ENCODE assay signal across 28 cellular contexts in genomic region chr11:92376680-92377079, GRCh38.
"Had no signal": no experiment of that assay in that cellular context is flagged by ENCODE, and none has a peak within 500 bp of the region (broad histone marks: within the 10 kb centered on the region; RNA-seq: fewer than 3 reads in every experiment).

No MANE protein-coding gene starts in this region.

- DNase-seq: activated CD4-positive, alpha-beta T cell treated with anti-CD3 and anti-CD28 coated beads, Interleukin-2, amount 10 ng/mL, durations not matched to agents 24 days and 14 days; activated CD4-positive, alpha-beta T cell treated with anti-CD3 and anti-CD28 coated beads, Interleukin-2, amount 50 U/mL, for 4 hours; activated CD8-positive, alpha-beta T cell treated with anti-CD3 and anti-CD28 coated beads for 36 hours; activated effector memory CD4-positive, alpha-beta T cell treated with anti-CD3 and anti-CD28 coated beads, Interleukin-2, amount 50 U/mL, for 16 hours; activated naive CD4-positive, alpha-beta T cell treated with Interleukin-2 at 50 U/mL for 16 hours; activated naive CD8-positive, alpha-beta T cell treated with anti-CD3 and anti-CD28 coated beads, Interleukin-2, amount 50 U/mL, for 24 hours; activated T-cell treated with anti-CD3 and anti-CD28 coated beads, Interleukin-2, amount 50 U/mL, for 1 hour; activated T-cell treated with anti-CD3 and anti-CD28 coated beads, Interleukin-2, amount 50 U/mL, for 72 hours; anterior cingulate cortex; MM.1S; MV-4-11; NCI-H1092; NCI-H146; NCI-H187 treated with DMSO at 0.1 percent for 48 hours; NCI-H2171 treated with DMSO at 0.1 percent for 48 hours; NCI-H446; NCI-H774; PC-9; SIG-M5 had no signal

- H2AFZ ChIP-seq: PC-9 had no signal

- H3K36me3 Mint-ChIP-seq: activated naive CD8-positive, alpha-beta T cell had no signal

- H3K4me1 Mint-ChIP-seq: activated CD4-positive, alpha-beta T cell treated with anti-CD3 and anti-CD28 coated beads, Interleukin-2, amount 10 ng/mL, durations not matched to agents 24 days and 14 days; activated naive CD8-positive, alpha-beta T cell treated with anti-CD3 and anti-CD28 coated beads, Interleukin-2, amount 50 U/mL, for 24 hours; activated T-helper 17 cell treated with anti-CD3 and anti-CD28 coated beads, Interleukin-2, amount 50 U/mL, for 72 hours had no signal

- FAIRE-seq: RCC 7860, TTC549 had no signal

- H3K4me3 ChIP-seq: breast epithelium, PC-9 had no signal

- H3K9me3 ChIP-seq: breast epithelium had no signal

- H3K27ac ChIP-seq: breast epithelium, PC-9, RWPE1 had no signal

- H3K27me3 Mint-ChIP-seq: activated CD4-positive, alpha-beta T cell treated with anti-CD3 and anti-CD28 coated beads, Interleukin-2, amount 10 ng/mL, durations not matched to agents 24 days and 14 days; activated CD8-positive, alpha-beta T cell treated with anti-CD3 and anti-CD28 coated beads for 36 hours; activated naive CD8-positive, alpha-beta T cell; activated naive CD8-positive, alpha-beta T cell treated with anti-CD3 and anti-CD28 coated beads, Interleukin-2, amount 50 U/mL, for 24 hours; activated T-helper 17 cell treated with anti-CD3 and anti-CD28 coated beads, Interleukin-2, amount 50 U/mL, for 72 hours had no signal

- H3K4me3 Mint-ChIP-seq: activated CD4-positive, alpha-beta T cell treated with anti-CD3 and anti-CD28 coated beads, Interleukin-2, amount 10 ng/mL, durations not matched to agents 24 days and 14 days; activated CD8-positive, alpha-beta T cell treated with anti-CD3 and anti-CD28 coated beads for 36 hours; activated naive CD8-positive, alpha-beta T cell; activated naive CD8-positive, alpha-beta T cell treated with anti-CD3 and anti-CD28 coated beads, Interleukin-2, amount 50 U/mL, for 24 hours; activated T-cell treated with anti-CD3 and anti-CD28 coated beads, Interleukin-2, amount 50 U/mL, for 72 hours; activated T-helper 17 cell treated with anti-CD3 and anti-CD28 coated beads, Interleukin-2, amount 50 U/mL, for 72 hours; T-helper 1 cell treated with Interleukin-12 subunit alpha and Interleukin-12 subunit beta and Interleukin-4 antibody, amounts not matched to agents 30 μg/mL and 1 μg/mL, for 36 hours; T-helper 2 cell treated with Interferon-gamma antibody and Interleukin-4, amounts not matched to agents 5 μg/mL and 100 μg/mL, for 36 hours had no signal

- ATAC-seq: activated CD8-positive, alpha-beta T cell treated with anti-CD3 and anti-CD28 coated beads for 36 hours; activated naive CD8-positive, alpha-beta T cell treated with anti-CD3 and anti-CD28 coated beads, Interleukin-2, amount 50 U/mL, for 24 hours; activated T-cell treated with anti-CD3 and anti-CD28 coated beads, Interleukin-2, amount 50 U/mL, for 72 hours; activated T-helper 17 cell treated with anti-CD3 and anti-CD28 coated beads, Interleukin-2, amount 50 U/mL, for 72 hours; Right ventricle myocardium inferior had no signal

- H3K4me2 ChIP-seq: PC-9 had no signal

- H3K27me3 ChIP-seq: breast epithelium had no signal

- H3K9me3 Mint-ChIP-seq: activated CD4-positive, alpha-beta T cell treated with anti-CD3 and anti-CD28 coated beads, Interleukin-2, amount 10 ng/mL, durations not matched to agents 24 days and 14 days; activated naive CD8-positive, alpha-beta T cell treated with anti-CD3 and anti-CD28 coated beads, Interleukin-2, amount 50 U/mL, for 24 hours; T-helper 1 cell treated with Interleukin-12 subunit alpha and Interleukin-12 subunit beta and Interleukin-4 antibody, amounts not matched to agents 30 μg/mL and 1 μg/mL, for 36 hours; T-helper 2 cell treated with Interferon-gamma antibody and Interleukin-4, amounts not matched to agents 5 μg/mL and 100 μg/mL, for 36 hours had no signal

- H3K36me3 ChIP-seq: breast epithelium had no signal

- H3K4me1 ChIP-seq: breast epithelium had no signal

- H3K27ac Mint-ChIP-seq: activated CD4-positive, alpha-beta T cell treated with anti-CD3 and anti-CD28 coated beads, Interleukin-2, amount 10 ng/mL, durations not matched to agents 24 days and 14 days; activated CD8-positive, alpha-beta T cell treated with anti-CD3 and anti-CD28 coated beads for 36 hours; activated naive CD8-positive, alpha-beta T cell; activated naive CD8-positive, alpha-beta T cell treated with anti-CD3 and anti-CD28 coated beads, Interleukin-2, amount 50 U/mL, for 24 hours; activated T-cell treated with anti-CD3 and anti-CD28 coated beads, Interleukin-2, amount 50 U/mL, for 72 hours; activated T-helper 17 cell treated with anti-CD3 and anti-CD28 coated beads, Interleukin-2, amount 50 U/mL, for 72 hours; T-helper 1 cell treated with Interleukin-12 subunit alpha and Interleukin-12 subunit beta and Interleukin-4 antibody, amounts not matched to agents 30 μg/mL and 1 μg/mL, for 36 hours; T-helper 2 cell treated with Interferon-gamma antibody and Interleukin-4, amounts not matched to agents 5 μg/mL and 100 μg/mL, for 36 hours had no signal
